Comparison of ENCODE assay signal across 8 cellular contexts in the genomic region with DNA sequence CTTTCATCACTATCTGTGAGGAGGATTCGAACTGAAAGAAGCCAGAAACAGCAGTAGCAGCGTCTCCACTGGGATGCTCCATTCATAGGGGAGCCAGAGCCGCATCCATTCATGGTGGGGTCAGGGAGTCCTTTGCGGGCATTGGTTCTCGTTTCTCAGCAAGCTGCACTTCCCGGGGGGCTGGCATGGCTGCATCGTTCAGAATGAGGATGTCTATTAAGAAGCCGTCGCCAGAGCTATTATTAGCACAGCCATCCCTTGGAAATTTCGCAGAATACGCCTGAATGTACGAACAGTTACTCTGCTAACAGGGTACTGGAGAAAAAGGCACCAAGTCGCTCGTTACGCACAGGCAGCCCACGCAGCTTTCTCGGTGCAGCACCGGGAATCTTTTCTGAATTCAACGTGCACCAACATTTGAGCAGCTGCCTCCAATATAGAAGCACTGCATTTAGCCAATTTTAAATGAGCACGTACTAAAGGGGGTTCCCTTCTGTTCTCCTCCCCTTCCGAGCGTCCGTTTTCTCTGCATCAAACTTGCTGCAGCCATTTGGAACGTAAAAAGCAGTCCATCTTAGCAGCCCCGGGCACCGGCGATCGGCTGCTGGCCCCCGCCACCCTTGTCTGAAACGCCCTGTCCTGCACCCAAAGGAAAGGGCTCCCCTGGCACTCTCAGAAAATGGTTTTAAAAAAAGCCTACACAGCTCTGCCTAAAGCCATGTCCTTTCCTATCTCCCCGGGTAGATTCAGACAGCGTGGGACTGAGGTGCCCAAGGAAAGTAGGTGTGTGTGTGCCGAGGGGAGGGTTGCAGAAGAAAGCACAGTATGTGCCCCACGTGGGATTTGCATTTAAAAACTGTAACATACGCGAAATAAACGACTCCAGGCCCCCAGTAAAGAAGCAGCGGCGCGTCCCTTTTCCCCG.
A peak's percentile ranks its signal among the peaks of the same experiment; 100 is the strongest.
DNase-seq lines count a peak whose midpoint lies in the region; ATAC-seq and TF ChIP-seq lines count a peak whose summit lies in the region.

No MANE protein-coding gene starts in this region.

- H3K4me3 ChIP-seq in ascending aorta (peak overlapping the region; percentile 64 to 79), iPS-18c (ENCODE audit: insufficient read depth, low read depth, low read length) (peak overlapping the region; percentile 64), skin epidermis (peak overlapping the region; percentile 26 to 42 (median 34))

- DNase-seq in stimulated activated CD4-positive, alpha-beta T cell treated with anti-CD3 and anti-CD28 coated beads, Interleukin-12 subunit alpha, Interleukin-12 subunit beta, amount 100 ng/mL, for 4 hours, result peak; percentile 16
- DNase-seq in stimulated activated CD4-positive, alpha-beta T cell treated with anti-CD3 and anti-CD28 coated beads, Interleukin-1b, Interleukin-23, amount 100 ng/mL, for 48 hours, result no peak
- peak in 1 of 2 donors; percentile 76 for DNase-seq in ascending aorta (ENCODE audit: low spot score in 2 of 2)
- DNase-seq in OCI-M1 (lab: John Stamatoyannopoulos, UW), result no peak
- DNase-seq in epidermal melanocyte (ENCODE audit: insufficient read length, low spot score), result no peak

- no peaks in the 10 kb centered on the region for H3K36me3 ChIP-seq in ascending aorta

- H3K27me3 ChIP-seq in ascending aorta, result no peaks in the 10 kb centered on the region

- ATAC-seq in GM18502 (IDR thresholded peaks at IDR 0.05; ENCODE audit: poor library complexity, unreplicated experiment), result no peak

- peaks cover 0 to 12% of the 10 kb centered on the region in 2 donors for H3K4me1 ChIP-seq in ascending aorta

- intact Hi-C loops in ascending aorta (cut with DNase I), result loop anchor here (5.0 kb wide), 1 partner anchor 66 kb away; no protein-coding TSS in a partner anchor

- H3K27ac ChIP-seq in ascending aorta (peak overlapping the region; percentile 65 to 67), skin epidermis (peak overlapping the region in 19 of 21 experiments; percentile 0 to 83 (median 64))

- H3K9me3 ChIP-seq in ascending aorta, result no peaks in the 10 kb centered on the region
- H3K9me3 ChIP-seq in iPS-18c (ENCODE audit: control insufficient read depth, insufficient read depth, low read length), result no peaks in the 10 kb centered on the region

- no peak for TF ChIP-seq CTCF in ascending aorta (IDR thresholded peaks at IDR 0.05)
